In the genomic region with DNA sequence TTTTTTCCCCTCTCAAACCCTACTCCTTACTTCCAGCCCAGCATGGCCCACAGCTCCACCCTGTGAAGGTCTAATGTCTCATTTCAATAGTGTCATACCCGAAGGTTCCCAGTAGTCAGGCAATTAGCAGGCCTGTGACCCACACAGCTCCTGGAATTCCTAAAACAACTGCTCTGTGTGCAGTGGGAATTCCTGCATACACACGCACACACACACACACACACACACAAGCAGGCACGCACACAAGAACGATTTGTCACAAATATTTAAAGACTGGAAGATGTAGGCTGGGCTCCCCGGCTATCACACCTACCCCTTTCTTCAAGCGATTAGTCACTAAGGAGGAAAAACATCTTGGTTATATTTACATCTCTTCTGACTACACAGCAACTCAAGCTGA, we compare ENCODE assay signal across 19 cellular contexts.
DNase-seq lines count a peak whose midpoint lies in the region; ATAC-seq and TF ChIP-seq lines count a peak whose summit lies in the region.
"Had no signal": no experiment of that assay in that cellular context is flagged by ENCODE, and none has a peak within 500 bp of the region (broad histone marks: within the 10 kb centered on the region; RNA-seq: fewer than 3 reads in every experiment).

No MANE protein-coding gene starts in this region.

- H3K27me3 Mint-ChIP-seq in neural progenitor cell (ENCODE audit: insufficient read depth, low read depth) = peaks cover 2% of the 10 kb centered on the region
- H3K27me3 Mint-ChIP-seq: T-helper 17 cell had no signal

- intact Hi-C loops in psoas muscle (cut with DNase I) = no loop called here

- H3K36me3 ChIP-seq in neural progenitor cell = no peaks in the 10 kb centered on the region
- no peaks in the 10 kb centered on the region for H3K36me3 ChIP-seq in H7 (replicated peaks; ENCODE audit: control insufficient read depth, insufficient read depth, low read length)
- H3K36me3 ChIP-seq in psoas muscle (ENCODE audit: insufficient read depth in 1 of 2, low read depth in 1 of 2) = no peaks in the 10 kb centered on the region
- H3K36me3 ChIP-seq: ovary, thoracic aorta had no signal

- H3K9me3 ChIP-seq in neural progenitor cell (ENCODE audit: low read depth) (no peaks in the 10 kb centered on the region), psoas muscle (no peaks in the 10 kb centered on the region)

- H4K20me1 ChIP-seq in neural progenitor cell (ENCODE audit: low read depth) = no peaks in the 10 kb centered on the region

- H3K9ac ChIP-seq in neural progenitor cell = no peak overlapping the region

- H3K4me1 Mint-ChIP-seq in neural progenitor cell = peaks cover 13% of the 10 kb centered on the region
- H3K4me1 Mint-ChIP-seq: T-helper 17 cell had no signal

- no peaks in the 10 kb centered on the region for H3K27me3 ChIP-seq in neural progenitor cell
- no peaks in the 10 kb centered on the region for H3K27me3 ChIP-seq in H7 (ENCODE audit: control insufficient read depth, insufficient read depth, low read length)
- H3K27me3 ChIP-seq in psoas muscle (ENCODE audit: insufficient read depth in 3 of 3, low read length in 2 of 3) = no peaks in the 10 kb centered on the region
- H3K27me3 ChIP-seq: ovary had no signal

- H3K9me3 Mint-ChIP-seq in neural progenitor cell = peaks cover 2% of the 10 kb centered on the region

- no peaks in the 10 kb centered on the region for H3K79me2 ChIP-seq in neural progenitor cell (ENCODE audit: low read depth)

- H3K4me3 Mint-ChIP-seq in neural progenitor cell = no peak overlapping the region
- H3K4me3 Mint-ChIP-seq: mesothelial cell of epicardium, T-helper 17 cell had no signal

- no peak overlapping the region for H2AFZ ChIP-seq in neural progenitor cell (replicated peaks)

- WGBS in psoas muscle, 3 donors = 53 to 61% (median 60%) methylated on average over 6 of the region's 6 CpGs

- H3K4me3 ChIP-seq in epithelial cell of proximal tubule (ENCODE audit: low read depth, low read length) = no peak overlapping the region
- no peak overlapping the region for H3K4me3 ChIP-seq in neural progenitor cell
- H3K4me3 ChIP-seq in H7 (ENCODE audit: insufficient read depth, low read depth, low read length) = no peak overlapping the region
- no peak overlapping the region for H3K4me3 ChIP-seq in psoas muscle
- H3K4me3 ChIP-seq: ovary, thoracic aorta had no signal

- no peaks in the 10 kb centered on the region for H3F3A ChIP-seq in neural progenitor cell (ENCODE audit: low read depth)

- H3K4me1 ChIP-seq in neural progenitor cell (peaks cover 7% of the 10 kb centered on the region), psoas muscle (no peaks in the 10 kb centered on the region)

- TF ChIP-seq CTCF in AG09319 (IDR thresholded peaks at IDR 0.05; ENCODE audit: low read depth, low read length) (no peak), epithelial cell of proximal tubule (conservative IDR thresholded peaks at IDR 0.05; ENCODE audit: low read depth, low read length) (no peak), neural progenitor cell (IDR thresholded peaks at IDR 0.05) (no peak), psoas muscle (IDR thresholded peaks at IDR 0.05) (no peak)

- H3K36me3 Mint-ChIP-seq in neural progenitor cell = no peaks in the 10 kb centered on the region
- H3K36me3 Mint-ChIP-seq: mesothelial cell of epicardium had no signal

- H3K27ac Mint-ChIP-seq in neural progenitor cell = peak overlapping the region; percentile 23
- H3K27ac Mint-ChIP-seq: mesothelial cell of epicardium, T-helper 17 cell had no signal

- no peak overlapping the region for H3K27ac ChIP-seq in neural progenitor cell
- H3K27ac ChIP-seq in psoas muscle = no peak overlapping the region
- H3K27ac ChIP-seq: C4-2B, ovary, thoracic aorta had no signal

- ATAC-seq in psoas muscle (no peak), HG03565 (IDR thresholded peaks at IDR 0.05; ENCODE audit: unreplicated experiment) (no peak)
- ATAC-seq: T-helper 17 cell had no signal

- peak overlapping the region; percentile 13 for H3K4me2 ChIP-seq in neural progenitor cell

- DNase-seq in AG09319 (ENCODE audit: extremely low read depth, low read depth) (peak; percentile 3), NCI-H2227 (lab: John Stamatoyannopoulos, UW; ENCODE audit: unreplicated experiment) (peak; percentile 51), epithelial cell of proximal tubule (ENCODE audit: low read depth) (peak; percentile 13), neural progenitor cell (ENCODE audit: low spot score) (no peak), H7 (no peak), psoas muscle (no peak), GM19240 (ENCODE audit: insufficient read length, low spot score) (no peak)
- DNase-seq: activated CD4-positive, alpha-beta T cell treated with anti-CD3 and anti-CD28 coated beads for 4 hours; activated T-cell treated with anti-CD3 and anti-CD28 coated beads for 4 hours; dermis blood vessel endothelial cell; DMS79 treated with DMSO at 0.1 percent for 48 hours; KG1; NCI-H526; ovary; T-helper 17 cell had no signal

Comparison
In these comparisons a context has a peak if more than half of its experiments do, and no peak if none do; other contexts are left out.
1. DNase-seq: peak in AG09319 (single experiment), NCI-H2227 (single experiment) and epithelial cell of proximal tubule (single experiment); none in neural progenitor cell (single experiment), H7 (single experiment), psoas muscle (0 of 2) and GM19240 (single experiment).